ENCODE assay signal across 7 cellular contexts in the genomic region with DNA sequence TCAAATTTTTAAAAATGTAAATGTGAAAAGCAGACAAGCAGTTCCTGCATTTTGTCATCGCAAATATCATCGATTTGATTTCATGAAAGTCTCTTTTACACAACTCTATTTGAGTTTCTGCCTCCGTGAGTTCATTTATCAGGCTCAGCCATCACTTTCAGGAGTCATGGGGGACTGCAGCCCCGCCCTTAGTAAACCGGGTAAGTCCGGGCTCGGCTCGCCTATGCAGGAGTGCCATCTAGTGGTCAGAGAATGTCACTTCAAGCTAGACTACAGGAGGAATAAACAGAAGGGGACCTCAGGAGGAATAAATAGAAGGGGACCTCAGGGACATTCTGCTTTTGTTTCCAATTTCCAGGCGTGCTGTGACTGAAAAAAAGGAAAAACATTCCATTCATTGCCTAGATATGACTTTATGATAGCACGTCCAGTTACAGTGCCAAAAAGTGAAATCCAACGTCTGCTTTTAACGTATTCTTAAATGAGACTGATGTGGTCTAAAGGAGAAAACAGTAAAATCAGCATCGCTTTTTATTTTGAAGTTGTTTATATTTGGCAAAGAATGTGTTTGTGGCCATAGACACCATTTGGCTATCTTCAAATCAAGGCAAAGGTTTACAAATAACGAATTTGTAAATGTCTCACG.
DNase-seq lines count a peak whose midpoint lies in the region; ATAC-seq, FAIRE-seq and TF ChIP-seq lines count a peak whose summit lies in the region.

No MANE protein-coding gene starts in this region.

- H3K27me3 ChIP-seq in astrocyte (ENCODE audit: insufficient read depth, low read length) (no peaks in the 10 kb centered on the region), sigmoid colon (no peaks in the 10 kb centered on the region)

- H3K27ac ChIP-seq in astrocyte (ENCODE audit: low read depth, low read length) (no peak overlapping the region), sigmoid colon (no peak overlapping the region)

- peaks cover 5% of the 10 kb centered on the region for H3K4me1 Mint-ChIP-seq in astrocyte (ENCODE audit: low read depth, unreplicated experiment)

- in situ Hi-C loops in GM13977 (cut with MboI; ENCODE audit: low pct_unique_long_range_greater_than_20kb, low sequenced_read_pairs, unreplicated experiment), result no loop called here

- 6 to 24% methylated on average over 15 of the region's 15 CpGs for WGBS in sigmoid colon, 2 donors

- H3K9me3 Mint-ChIP-seq in astrocyte (ENCODE audit: unreplicated experiment), result no peaks in the 10 kb centered on the region

- H3K36me3 Mint-ChIP-seq in astrocyte (ENCODE audit: low read depth, unreplicated experiment), result no peaks in the 10 kb centered on the region

- H3K4me3 ChIP-seq in astrocyte (ENCODE audit: insufficient read depth, low read depth, low read length) (peak overlapping the region; percentile 43), sigmoid colon (peak overlapping the region in 3 of 4 donors; percentile 26 to 28 (median 27))

- H3K27me3 Mint-ChIP-seq in astrocyte (ENCODE audit: low read depth, unreplicated experiment), result no peaks in the 10 kb centered on the region

- no peaks in the 10 kb centered on the region for H4K20me1 ChIP-seq in astrocyte (ENCODE audit: insufficient read depth, low read length)

- DNase-seq in GM13977 (ENCODE audit: low spot score), result peak; percentile 67
- DNase-seq in NCI-H146 (lab: John Stamatoyannopoulos, UW), result peak; percentile 87
- peak; percentile 26 for DNase-seq in T-helper 22 cell (ENCODE audit: low read depth)
- peak; percentile 32 for DNase-seq in astrocyte (ENCODE audit: low read depth)
- peak in 47 of 51 donors; percentile 6 to 86 (median 49) for DNase-seq in hypothalamus (lab: John Stamatoyannopoulos, UW)
- peak; percentile 78 for DNase-seq in sigmoid colon

- peak; percentile 98 for ATAC-seq in HG02763 (IDR thresholded peaks at IDR 0.05; ENCODE audit: unreplicated experiment)

- H3K4me2 ChIP-seq in astrocyte (ENCODE audit: low read length), result peak overlapping the region; percentile 77

- no peak for TF ChIP-seq POLR2A in sigmoid colon (IDR thresholded peaks at IDR 0.05)

- no peak for FAIRE-seq in astrocyte (lab: Jason Lieb, UNC)

- intact Hi-C loops in sigmoid colon (cut with DNase I), result no loop called here

- peak overlapping the region; percentile 23 for H2AFZ ChIP-seq in astrocyte (ENCODE audit: low read depth, low read length)

- peaks cover 4% of the 10 kb centered on the region for H3K4me1 ChIP-seq in astrocyte (ENCODE audit: insufficient read depth, low read length)
- H3K4me1 ChIP-seq in sigmoid colon, result peaks cover 0 to 23% (median 18%) of the 10 kb centered on the region in 4 donors

- H3K36me3 ChIP-seq in astrocyte (ENCODE audit: insufficient read depth, low read length) (no peaks in the 10 kb centered on the region), sigmoid colon (no peaks in the 10 kb centered on the region)

- TF ChIP-seq EP300 in sigmoid colon (IDR thresholded peaks at IDR 0.05), result no peak

- TF ChIP-seq CTCF in GM13977 (IDR thresholded peaks at IDR 0.05; ENCODE audit: extremely low read depth, insufficient read depth, missing control alignments), result peak; percentile 90
- peak; percentile 85 for TF ChIP-seq CTCF in astrocyte (IDR thresholded peaks at IDR 0.05; ENCODE audit: insufficient read depth, low read depth, low read length)
- peak; percentile 60 to 89 (median 74) for TF ChIP-seq CTCF in sigmoid colon (IDR thresholded peaks at IDR 0.05)

- H3K9me3 ChIP-seq in astrocyte (ENCODE audit: insufficient read depth, low read depth, low read length), result no peaks in the 10 kb centered on the region
- H3K9me3 ChIP-seq in sigmoid colon, result no peaks in the 10 kb centered on the region

- no peak overlapping the region for H3K4me3 Mint-ChIP-seq in astrocyte (ENCODE audit: unreplicated experiment)

- H3K9ac ChIP-seq in astrocyte (ENCODE audit: low read length), result peak overlapping the region; percentile 40

- H3K27ac Mint-ChIP-seq in astrocyte (ENCODE audit: unreplicated experiment), result peak overlapping the region; percentile 9

- no peaks in the 10 kb centered on the region for H3K79me2 ChIP-seq in astrocyte (ENCODE audit: insufficient read depth, low read length)

Comparison
In these comparisons a context has a peak if more than half of its experiments do, and no peak if none do; other contexts are left out.
1. DNase-seq: peak in every context shown above with its lines; median percentile 87 in NCI-H146; 78 in sigmoid colon; 67 in GM13977; 49 in hypothalamus; 32 in astrocyte; 26 in T-helper 22 cell.